ENCODE assay signal across 9 cellular contexts in genomic region chr2:219058541-219059374, GRCh38. TPM values are rescaled to one million over a fixed set of nuclear protein-coding genes. Genes with fewer than 3 reads are reported as not detected.
DNase-seq lines count a peak whose midpoint lies in the region; ATAC-seq and TF ChIP-seq lines count a peak whose summit lies in the region.
"Had no signal": no experiment of that assay in that cellular context is flagged by ENCODE, and none has a peak within 500 bp of the region (broad histone marks: within the 10 kb centered on the region; RNA-seq: fewer than 3 reads in every experiment).

No MANE protein-coding gene starts in this region.

- H3K4me3 Mint-ChIP-seq in WTC11, result no peak overlapping the region
- H3K4me3 Mint-ChIP-seq in stimulated activated naive B cell treated with anti-CD40 and anti-IgM and Interleukin-4, amounts not matched to agents 10 μg/mL and 1 μg/mL and 100 μg/mL, for 72 hours, result peak overlapping the region; percentile 67 to 78

- H3K9me3 Mint-ChIP-seq in WTC11, result no peaks in the 10 kb centered on the region
- no peaks in the 10 kb centered on the region for H3K9me3 Mint-ChIP-seq in stimulated activated naive B cell treated with anti-CD40 and anti-IgM and Interleukin-4, amounts not matched to agents 10 μg/mL and 1 μg/mL and 100 μg/mL, for 72 hours

- POLR2A ChIA-PET in WTC11 (lab: Charles Lee), result interaction anchor here (1.3 kb wide), 2 partner anchors 59 to 61 kb away, joined by 3 to 4 read pairs; no protein-coding TSS in a partner anchor

- peaks cover 30% of the 10 kb centered on the region for H3K4me1 Mint-ChIP-seq in WTC11
- H3K4me1 Mint-ChIP-seq in stimulated activated naive B cell treated with anti-CD40 and anti-IgM and Interleukin-4, amounts not matched to agents 10 μg/mL and 1 μg/mL and 100 μg/mL, for 72 hours, result peaks cover 20 to 42% of the 10 kb centered on the region in 2 donors

- CTCF ChIA-PET in WTC11 (lab: Charles Lee), result interaction anchor here (0.5 to 8.3 kb wide), 48 partner anchors 8 to 471 kb away, joined by 3 to 198 read pairs (median 5); partner anchors contain the start of genes CDK5R2, CFAP65, DNAJB2 and DNPEP

- TF ChIP-seq CTCF in WTC11 (IDR thresholded peaks at IDR 0.05), result no peak

- H3K36me3 Mint-ChIP-seq in WTC11, result no peaks in the 10 kb centered on the region
- no peaks in the 10 kb centered on the region for H3K36me3 Mint-ChIP-seq in stimulated activated naive B cell treated with anti-CD40 and anti-IgM and Interleukin-4, amounts not matched to agents 10 μg/mL and 1 μg/mL and 100 μg/mL, for 72 hours

- peaks cover 96% of the 10 kb centered on the region for H3K27me3 Mint-ChIP-seq in WTC11 (ENCODE audit: low read depth)
- H3K27me3 Mint-ChIP-seq in stimulated activated naive B cell treated with anti-CD40 and anti-IgM and Interleukin-4, amounts not matched to agents 10 μg/mL and 1 μg/mL and 100 μg/mL, for 72 hours, result peaks cover 64 to 91% of the 10 kb centered on the region in 2 donors

- DNase-seq in NCI-H345 (lab: John Stamatoyannopoulos, UW), result peak; percentile 8
- DNase-seq in NCI-H345 treated with DMSO at 0.1 percent for 48 hours (lab: John Stamatoyannopoulos, UW; ENCODE audit: unreplicated experiment), result no peak
- peak; percentile 30 for DNase-seq in WTC11 (ENCODE audit: low spot score)
- peak; percentile 65 for DNase-seq in islet precursor cell
- no peak for DNase-seq in stimulated activated naive B cell treated with anti-CD40 and anti-IgM and Interleukin-4, amounts not matched to agents 10 μg/mL and 1 μg/mL and 100 μg/mL, for 72 hours
- DNase-seq in NK-92 treated with Interleukin-12 subunit alpha and Interleukin-12 subunit beta, amount 100 ng/mL, for 24 hours (lab: John Stamatoyannopoulos, UW), result no peak
- no peak for DNase-seq in NCI-H2029 (lab: John Stamatoyannopoulos, UW)

- ATAC-seq in WTC11, result no peak
- no peak for ATAC-seq in stimulated activated naive B cell treated with anti-CD40 and anti-IgM and Interleukin-4, amounts not matched to agents 10 μg/mL and 1 μg/mL and 100 μg/mL, for 72 hours (replicated peaks)
- ATAC-seq in HG02938 (IDR thresholded peaks at IDR 0.05; ENCODE audit: unreplicated experiment), result no peak

- H3K27ac Mint-ChIP-seq in WTC11, result no peak overlapping the region
- no peak overlapping the region for H3K27ac Mint-ChIP-seq in stimulated activated naive B cell treated with anti-CD40 and anti-IgM and Interleukin-4, amounts not matched to agents 10 μg/mL and 1 μg/mL and 100 μg/mL, for 72 hours

TF ChIP-seq in WTC11, 78 proteins besides CTCF, POLR2A, EP300 and RAD21:
- no peak for TF ChIP-seq ZNF532 (CRISPR knock-in tag; IDR thresholded peaks at IDR 0.05; ENCODE audit: borderline replicate concordance)
- TF ChIP-seq ZNF317 (CRISPR knock-in tag; IDR thresholded peaks at IDR 0.05; ENCODE audit: borderline replicate concordance, low read depth), result no peak
- no peak for TF ChIP-seq ZNF425 (CRISPR knock-in tag; conservative IDR thresholded peaks at IDR 0.05)
- TF ChIP-seq TP53 (CRISPR knock-in tag; IDR thresholded peaks at IDR 0.05), result no peak
- no peak for TF ChIP-seq E2F4 (CRISPR knock-in tag; IDR thresholded peaks at IDR 0.05; ENCODE audit: borderline replicate concordance, low read depth)
- TF ChIP-seq ZNF671 (CRISPR knock-in tag; IDR thresholded peaks at IDR 0.05), result no peak
- TF ChIP-seq FOXJ3 (CRISPR knock-in tag; IDR thresholded peaks at IDR 0.05; ENCODE audit: borderline replicate concordance), result no peak
- no peak for TF ChIP-seq E2F1 (CRISPR knock-in tag; IDR thresholded peaks at IDR 0.05)
- no peak for TF ChIP-seq ZNF423 (CRISPR knock-in tag; IDR thresholded peaks at IDR 0.05)
- TF ChIP-seq HMGXB4 (CRISPR knock-in tag; IDR thresholded peaks at IDR 0.05), result no peak
TF ChIP-seq in WTC11: peak in this region for 0.

RNA-seq across cellular contexts. Expression of gene IHH, which starts 2.0 kb away (rescaled TPM):
- total RNA-seq in WTC11 (2021), result 0.11 TPM in 1 of 3 replicates, not detected in the others
- total RNA-seq: fibroblast of villous mesenchyme had no signal

RNA-seq across cellular contexts. Expression of gene CFAP65, which starts 17.4 kb away (rescaled TPM):
- total RNA-seq in WTC11 (2021), result 0.44 to 1.0 TPM (median 0.48 TPM) in 3 replicates
- total RNA-seq: fibroblast of villous mesenchyme had no signal

Comparison
In these comparisons a context has a peak if more than half of its experiments do, and no peak if none do; other contexts are left out.
1. DNase-seq: peak in NCI-H345 (single experiment), WTC11 (single experiment) and islet precursor cell (single experiment); none in NCI-H345 treated with DMSO at 0.1 percent for 48 hours (single experiment), stimulated activated naive B cell treated with anti-CD40 and anti-IgM and Interleukin-4, amounts not matched to agents 10 μg/mL and 1 μg/mL and 100 μg/mL, for 72 hours (single experiment), NK-92 treated with Interleukin-12 subunit alpha and Interleukin-12 subunit beta, amount 100 ng/mL, for 24 hours (single experiment) and NCI-H2029 (single experiment).